In the genomic region with DNA sequence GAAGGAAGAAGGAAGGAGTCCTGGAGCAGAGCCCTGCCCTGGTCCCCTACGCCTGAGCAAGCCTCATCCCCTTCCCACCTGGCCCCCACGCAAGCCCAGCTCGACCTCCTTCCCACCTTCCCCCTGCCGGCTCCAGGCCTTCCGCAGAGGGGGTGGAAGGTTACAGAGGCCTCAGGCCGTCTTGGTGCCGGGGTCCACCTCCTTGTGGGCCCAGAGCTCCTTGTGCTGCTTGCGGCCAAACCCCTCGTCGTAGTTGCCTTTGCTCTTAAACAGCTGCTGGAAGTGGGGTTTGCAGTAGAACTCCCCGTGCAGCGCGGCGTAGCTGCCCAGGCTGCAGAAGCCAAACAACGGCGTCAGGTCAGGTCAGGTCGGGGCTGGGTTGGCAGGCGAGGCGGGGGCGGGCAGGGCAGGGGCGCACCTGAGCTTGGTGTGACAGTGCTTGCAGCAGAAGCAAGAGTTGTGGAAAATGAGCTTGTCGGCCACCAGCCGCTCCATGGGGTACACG, we compare ENCODE assay signal across 8 cellular contexts. TPM values are rescaled to one million over a fixed set of nuclear protein-coding genes. Genes with fewer than 3 reads are reported as not detected.
A peak's percentile ranks its signal among the peaks of the same experiment; 100 is the strongest.
DNase-seq lines count a peak whose midpoint lies in the region; ATAC-seq and TF ChIP-seq lines count a peak whose summit lies in the region.

No MANE protein-coding gene starts in this region.

- no peaks in the 10 kb centered on the region for H3K79me2 ChIP-seq in parathyroid adenoma

- H3K4me3 ChIP-seq in GM06990 (replicated peaks; ENCODE audit: low read depth, low read length) (peak overlapping the region; percentile 91), parathyroid adenoma (ENCODE audit: low read depth, low read length) (no peak overlapping the region)

- peaks cover 62 to 72% (median 69%) of the 10 kb centered on the region in 3 donors for H3K4me1 Mint-ChIP-seq in T-cell
- H3K4me1 Mint-ChIP-seq in effector memory CD8-positive, alpha-beta T cell (ENCODE audit: low read depth in 2 of 2) = peaks cover 66 to 71% of the 10 kb centered on the region in 2 donors

- no peak overlapping the region for H3K9ac ChIP-seq in parathyroid adenoma

- H2AFZ ChIP-seq in parathyroid adenoma = peak overlapping the region; percentile 65

- peak overlapping the region; percentile 95 to 98 (median 96) for H3K4me3 Mint-ChIP-seq in T-cell
- peak overlapping the region; percentile 98 for H3K4me3 Mint-ChIP-seq in effector memory CD8-positive, alpha-beta T cell

- H3K9me3 ChIP-seq in parathyroid adenoma (ENCODE audit: control insufficient read depth, low read length) = no peaks in the 10 kb centered on the region

- TF ChIP-seq CTCF in GM06990 (IDR thresholded peaks at IDR 0.05; ENCODE audit: insufficient read depth, low read length, poor library complexity, severe bottlenecking) (no peak), parathyroid adenoma (IDR thresholded peaks at IDR 0.05) (no peak)

- DNase-seq in GM06990 (ENCODE audit: extremely low read depth, insufficient read length) (peak; percentile 61), T-cell (peak in 13 of 34 experiments; percentile 15 to 50 (median 30)), kidney glomerular epithelial cell (lab: John Stamatoyannopoulos, UW) (no peak), NCI-H226 (no peak), iPS-NIHi7 (ENCODE audit: extremely low spot score) (no peak)
- DNase-seq in effector memory CD8-positive, alpha-beta T cell = peak in 1 of 3 experiments; percentile 27

- POLR2A ChIA-PET in T-cell (lab: Charles Lee) = interaction anchor here (0.6 to 3.1 kb wide), 6 partner anchors 9 to 255 kb away, joined by 3 to 41 read pairs (median 4); a partner anchor contains a TSS

- no peak overlapping the region for H3K27ac ChIP-seq in parathyroid adenoma

- peak overlapping the region; percentile 95 to 99 for H3K27ac Mint-ChIP-seq in T-cell
- H3K27ac Mint-ChIP-seq in effector memory CD8-positive, alpha-beta T cell = peak overlapping the region; percentile 98 to 99

- no peak overlapping the region for H3K4me2 ChIP-seq in parathyroid adenoma (ENCODE audit: low read length)

- peaks cover 4% of the 10 kb centered on the region for H3K4me1 ChIP-seq in parathyroid adenoma

- no peaks in the 10 kb centered on the region for H3K27me3 ChIP-seq in GM06990 (replicated peaks; ENCODE audit: control insufficient read depth, insufficient read depth, low read length)
- no peaks in the 10 kb centered on the region for H3K27me3 ChIP-seq in parathyroid adenoma (ENCODE audit: control insufficient read depth, insufficient read depth, low read length)

- no peaks in the 10 kb centered on the region for H3K9me3 Mint-ChIP-seq in T-cell
- H3K9me3 Mint-ChIP-seq in effector memory CD8-positive, alpha-beta T cell = no peaks in the 10 kb centered on the region

- CTCF ChIA-PET in T-cell (lab: Charles Lee) = interaction anchor here (0.6 to 6.6 kb wide), 7 partner anchors 9 to 808 kb away, joined by 3 to 70 read pairs (median 6); a partner anchor contains a TSS

- H3K27me3 Mint-ChIP-seq in T-cell = no peaks in the 10 kb centered on the region
- H3K27me3 Mint-ChIP-seq in effector memory CD8-positive, alpha-beta T cell = no peaks in the 10 kb centered on the region

- peaks cover 23% of the 10 kb centered on the region for H3K36me3 ChIP-seq in GM06990 (ENCODE audit: control insufficient read depth, insufficient read depth, low read length)
- H3K36me3 ChIP-seq in parathyroid adenoma (ENCODE audit: control insufficient read depth, insufficient read depth, low read length) = no peaks in the 10 kb centered on the region

- H3K36me3 Mint-ChIP-seq in T-cell = peaks cover 36% of the 10 kb centered on the region
- peaks cover 84% of the 10 kb centered on the region for H3K36me3 Mint-ChIP-seq in effector memory CD8-positive, alpha-beta T cell (ENCODE audit: insufficient read depth)

- ATAC-seq in T-cell (replicated peaks in 1 of 4) (no peak), HG03135 (IDR thresholded peaks at IDR 0.05; ENCODE audit: unreplicated experiment) (no peak)
- no peak for ATAC-seq in effector memory CD8-positive, alpha-beta T cell (replicated peaks)

RNA-seq across cellular contexts. Expression of a gene that starts 1.5 kb away (rescaled TPM):
- 100 to 1,000 TPM; 534 to 851 (median 767) TPM for total RNA-seq in T-cell

RNA-seq across cellular contexts. Expression of a gene that starts 43.2 kb away (rescaled TPM):
- total RNA-seq in T-cell = 10 to 100 TPM; 46.9 to 58.8 (median 48.6) TPM
